ENCODE assay signal across 13 cellular contexts in genomic region chr2:74474899-74475298, GRCh38. TPM values are rescaled to one million over a fixed set of nuclear protein-coding genes. Genes with fewer than 3 reads are reported as not detected.
DNase-seq lines count a peak whose midpoint lies in the region; TF ChIP-seq lines count a peak whose summit lies in the region.
"Had no signal": no experiment of that assay in that cellular context is flagged by ENCODE, and none has a peak within 500 bp of the region (broad histone marks: within the 10 kb centered on the region; RNA-seq: fewer than 3 reads in every experiment).

No MANE protein-coding gene starts in this region.

- H3K9me3 Mint-ChIP-seq in HFFc6 (no peaks in the 10 kb centered on the region), chondrocyte (ENCODE audit: low read depth) (no peaks in the 10 kb centered on the region), neural crest cell (no peaks in the 10 kb centered on the region)
- H3K9me3 Mint-ChIP-seq: activated naive CD4-positive, alpha-beta T cell treated with anti-CD3 and anti-CD28 coated beads, Interleukin-2, amount 50 U/mL, for 24 hours; nephron; stimulated activated memory B cell treated with anti-CD40 and anti-IgM and Interleukin-4, amounts not matched to agents 10 μg/mL and 1 μg/mL and 100 μg/mL, for 72 hours had no signal

- H3K36me3 Mint-ChIP-seq in HFFc6 (ENCODE audit: low read depth) (peaks cover 51% of the 10 kb centered on the region), chondrocyte (ENCODE audit: low read depth) (peaks cover 15% of the 10 kb centered on the region), neural crest cell (ENCODE audit: low read depth) (peaks cover 14% of the 10 kb centered on the region)

- TF ChIP-seq CTCF in HFFc6 (IDR thresholded peaks at IDR 0.05), result peak; percentile 62; the same call in 1 of the 2 replicates
- peak; percentile 57 for TF ChIP-seq CTCF in chondrocyte (IDR thresholded peaks at IDR 0.05)
- TF ChIP-seq CTCF in neural crest cell (conservative IDR thresholded peaks at IDR 0.05), result peak; percentile 35

- H3K4me1 Mint-ChIP-seq in HFFc6 (ENCODE audit: low read depth) (peaks cover 14% of the 10 kb centered on the region), chondrocyte (ENCODE audit: low read depth) (peaks cover 25% of the 10 kb centered on the region), neural crest cell (peaks cover 24% of the 10 kb centered on the region)

- peaks cover 2% of the 10 kb centered on the region for H3K27me3 Mint-ChIP-seq in HFFc6 (ENCODE audit: insufficient read depth)
- no peaks in the 10 kb centered on the region for H3K27me3 Mint-ChIP-seq in chondrocyte (ENCODE audit: low read depth)
- peaks cover 2% of the 10 kb centered on the region for H3K27me3 Mint-ChIP-seq in neural crest cell (ENCODE audit: low read depth)
- H3K27me3 Mint-ChIP-seq: activated naive CD4-positive, alpha-beta T cell treated with anti-CD3 and anti-CD28 coated beads, Interleukin-2, amount 50 U/mL, for 24 hours; stimulated activated memory B cell treated with anti-CD40 and anti-IgM and Interleukin-4, amounts not matched to agents 10 μg/mL and 1 μg/mL and 100 μg/mL, for 72 hours had no signal

- no peak overlapping the region for H3K27ac Mint-ChIP-seq in HFFc6
- peak overlapping the region; percentile 55 for H3K27ac Mint-ChIP-seq in chondrocyte (ENCODE audit: unreplicated experiment)
- no peak overlapping the region for H3K27ac Mint-ChIP-seq in neural crest cell (ENCODE audit: unreplicated experiment)
- H3K27ac Mint-ChIP-seq: stimulated activated memory B cell treated with anti-CD40 and anti-IgM and Interleukin-4, amounts not matched to agents 10 μg/mL and 1 μg/mL and 100 μg/mL, for 72 hours had no signal

- H3K4me3 Mint-ChIP-seq in HFFc6, result no peak overlapping the region
- no peak overlapping the region for H3K4me3 Mint-ChIP-seq in chondrocyte (ENCODE audit: unreplicated experiment)
- H3K4me3 Mint-ChIP-seq in neural crest cell, result peak overlapping the region; percentile 21
- H3K4me3 Mint-ChIP-seq: activated naive CD4-positive, alpha-beta T cell treated with anti-CD3 and anti-CD28 coated beads, Interleukin-2, amount 50 U/mL, for 24 hours; stimulated activated memory B cell treated with anti-CD40 and anti-IgM and Interleukin-4, amounts not matched to agents 10 μg/mL and 1 μg/mL and 100 μg/mL, for 72 hours had no signal

- DNase-seq in ELR (ENCODE audit: low read depth) (peak; percentile 32), HFFc6 (no peak), chondrocyte (ENCODE audit: low spot score) (no peak), neural crest cell (ENCODE audit: low read depth, low spot score) (no peak), NCI-H2107 treated with DMSO at 0.1 percent for 48 hours (lab: John Stamatoyannopoulos, UW; ENCODE audit: unreplicated experiment) (no peak), cerebellar nuclear complex (lab: John Stamatoyannopoulos, UW) (no peak), NCI-H1694 treated with DMSO at 0.1 percent for 48 hours (lab: John Stamatoyannopoulos, UW) (no peak)
- DNase-seq: effector CD4-positive, alpha-beta T cell; NCI-H1694; stimulated activated CD4-positive, alpha-beta T cell treated with anti-CD3 and anti-CD28 coated beads, Interleukin-15, amount 100 ng/mL, for 24 hours had no signal

RNA-seq across cellular contexts. Expression of gene MRPL53, which starts 2.4 kb away (rescaled TPM):
- 100 to 1,000 TPM in 2 of 6 experiments, 10 to 100 TPM in 4; 74.5 to 120 (median 97.7) TPM for total RNA-seq in HFFc6 (2021; fragmentation: NEBNext Ultra II Directional; extraction: Animal tissue kit (Norgen Biotek cat#: 25700))
- total RNA-seq in chondrocyte (39.9 to 59.8 TPM (median 49.5 TPM) in 3 replicates), neural crest cell (72.4 and 74.6 TPM in 2 replicates)

RNA-seq across cellular contexts. Expression of gene CCDC142, which starts 7.9 kb away (rescaled TPM):
- 10 to 100 TPM in 4 of 6 experiments, 1 to 10 TPM in 2; 8.5 to 11.1 (median 10.2) TPM for total RNA-seq in HFFc6 (2021; fragmentation: NEBNext Ultra II Directional; extraction: Animal tissue kit (Norgen Biotek cat#: 25700))
- total RNA-seq in chondrocyte (12.7 to 21.9 TPM (median 13.3 TPM) in 3 replicates), neural crest cell (34.7 and 35.0 TPM in 2 replicates)

RNA-seq across cellular contexts. Expression of gene TTC31, which starts 8.0 kb away (rescaled TPM):
- 10 to 100 TPM; 14.3 to 17.4 (median 16.7) TPM for total RNA-seq in HFFc6 (2021; fragmentation: NEBNext Ultra II Directional; extraction: Animal tissue kit (Norgen Biotek cat#: 25700))
- total RNA-seq in chondrocyte (17.4 to 25.4 TPM (median 18.1 TPM) in 3 replicates), neural crest cell (29.6 and 31.6 TPM in 2 replicates)

RNA-seq across cellular contexts. Expression of gene MOGS, which starts 9.7 kb away (rescaled TPM):
- total RNA-seq in HFFc6 (2021; fragmentation: NEBNext Ultra II Directional; extraction: Animal tissue kit (Norgen Biotek cat#: 25700)), result 10 to 100 TPM; 51.4 to 68.9 (median 62.5) TPM
- total RNA-seq in chondrocyte (62.6 to 79.0 TPM (median 67.1 TPM) in 3 replicates), neural crest cell (53.7 and 56.1 TPM in 2 replicates)

RNA-seq across cellular contexts. Expression of gene WBP1, which starts 16.7 kb away (rescaled TPM):
- total RNA-seq in HFFc6 (2021; fragmentation: NEBNext Ultra II Directional; extraction: Animal tissue kit (Norgen Biotek cat#: 25700)), result 10 to 100 TPM; 51.0 to 73.1 (median 56.7) TPM
- total RNA-seq in chondrocyte (56.1 to 93.0 TPM (median 62.4 TPM) in 3 replicates), neural crest cell (86.7 and 89.7 TPM in 2 replicates)
